Comparison of ENCODE assay signal across 21 cellular contexts in genomic region chr21:44758141-44758561, GRCh38. TPM values are rescaled to one million over a fixed set of nuclear protein-coding genes. Genes with fewer than 3 reads are reported as not detected.
"Had no signal": no experiment of that assay in that cellular context is flagged by ENCODE, and none has a peak within 500 bp of the region (broad histone marks: within the 10 kb centered on the region; RNA-seq: fewer than 3 reads in every experiment).

No MANE protein-coding gene starts in this region.

- H3K4me1 ChIP-seq: foreskin keratinocyte, left lung, psoas muscle had no signal

- H3K4me1 Mint-ChIP-seq: activated B cell treated with CpG ODN at 0.5 μM for 24 hours had no signal

- H3K27me3 Mint-ChIP-seq: activated B cell treated with CpG ODN at 0.5 μM for 24 hours; activated CD8-positive, alpha-beta T cell treated with anti-CD3 and anti-CD28 coated beads for 36 hours; activated naive CD8-positive, alpha-beta T cell treated with anti-CD3 and anti-CD28 coated beads, Interleukin-2, amount 10 ng/mL, durations not matched to agents 7 days and 5 days had no signal

- H3K36me3 Mint-ChIP-seq: activated naive CD8-positive, alpha-beta T cell treated with anti-CD3 and anti-CD28 coated beads, Interleukin-2, amount 10 ng/mL, durations not matched to agents 7 days and 5 days had no signal

- H3K27me3 ChIP-seq: cardiac muscle cell, dorsolateral prefrontal cortex, transverse colon had no signal

- H3K27ac ChIP-seq: cardiac muscle cell, dorsolateral prefrontal cortex, foreskin keratinocyte, left lung, psoas muscle, SK-N-MC, skin epidermis, transverse colon had no signal

- H3K27ac Mint-ChIP-seq: activated B cell treated with CpG ODN at 0.5 μM for 24 hours; activated CD8-positive, alpha-beta T cell treated with anti-CD3 and anti-CD28 coated beads for 36 hours; activated naive CD8-positive, alpha-beta T cell treated with anti-CD3 and anti-CD28 coated beads, Interleukin-2, amount 10 ng/mL, durations not matched to agents 7 days and 5 days; nephron progenitor cell had no signal

- H3K4me3 Mint-ChIP-seq: activated B cell treated with CpG ODN at 0.5 μM for 24 hours; activated CD8-positive, alpha-beta T cell treated with anti-CD3 and anti-CD28 coated beads for 36 hours; activated naive CD8-positive, alpha-beta T cell treated with anti-CD3 and anti-CD28 coated beads, Interleukin-2, amount 10 ng/mL, durations not matched to agents 7 days and 5 days; nephron progenitor cell had no signal

- H3K36me3 ChIP-seq: cardiac muscle cell, left lung, transverse colon had no signal

- DNase-seq: activated B cell treated with CpG ODN at 0.5 μM for 24 hours; activated CD4-positive, alpha-beta T cell treated with anti-CD3 and anti-CD28 coated beads for 48 hours; activated CD8-positive, alpha-beta T cell treated with anti-CD3 and anti-CD28 coated beads for 36 hours; activated naive CD8-positive, alpha-beta T cell treated with anti-CD3 and anti-CD28 coated beads, Interleukin-2, amount 10 ng/mL, durations not matched to agents 7 days and 5 days; amygdala; foreskin keratinocyte; hippocampal formation; midbrain; nephron progenitor cell; occipital lobe; psoas muscle; stimulated activated naive CD8-positive, alpha-beta T cell treated with anti-CD3 and anti-CD28 coated beads, Interleukin-15, Interleukin-2, amounts not matched to agents 100 U/mL and 50 U/mL, for 24 hours; substantia nigra; transverse colon had no signal

- H3K9me3 ChIP-seq: left lung, psoas muscle, transverse colon had no signal

- ATAC-seq: activated CD8-positive, alpha-beta T cell treated with anti-CD3 and anti-CD28 coated beads for 36 hours; foreskin keratinocyte; left lung; psoas muscle; right cardiac atrium; stimulated activated naive CD8-positive, alpha-beta T cell treated with anti-CD3 and anti-CD28 coated beads, Interleukin-15, Interleukin-2, amounts not matched to agents 100 U/mL and 50 U/mL, for 24 hours had no signal

- H3K4me3 ChIP-seq: cardiac muscle cell, dorsolateral prefrontal cortex, left lung, psoas muscle, SK-N-MC, skin epidermis, transverse colon had no signal

- H3K9me3 Mint-ChIP-seq: activated B cell treated with CpG ODN at 0.5 μM for 24 hours; activated CD8-positive, alpha-beta T cell treated with anti-CD3 and anti-CD28 coated beads for 36 hours; activated naive CD8-positive, alpha-beta T cell treated with anti-CD3 and anti-CD28 coated beads, Interleukin-2, amount 10 ng/mL, durations not matched to agents 7 days and 5 days had no signal

RNA-seq across cellular contexts. Expression of gene TSPEAR, which starts 46.8 kb away (rescaled TPM):
- total RNA-seq: activated B cell treated with CpG ODN at 0.5 μM for 24 hours; activated CD8-positive, alpha-beta T cell treated with anti-CD3 and anti-CD28 coated beads for 36 hours; activated naive CD8-positive, alpha-beta T cell treated with anti-CD3 and anti-CD28 coated beads, Interleukin-2, amount 10 ng/mL, durations not matched to agents 7 days and 5 days; foreskin keratinocyte; occipital lobe; psoas muscle; T-helper 2 cell treated with Interferon-gamma antibody and Interleukin-4, amounts not matched to agents 100 ng/mL and 5 ng/mL, for 36 hours; transverse colon had no signal
- polyA plus RNA-seq: foreskin keratinocyte, psoas muscle had no signal
